Comparison of ENCODE assay signal across 8 cellular contexts in the genomic region with DNA sequence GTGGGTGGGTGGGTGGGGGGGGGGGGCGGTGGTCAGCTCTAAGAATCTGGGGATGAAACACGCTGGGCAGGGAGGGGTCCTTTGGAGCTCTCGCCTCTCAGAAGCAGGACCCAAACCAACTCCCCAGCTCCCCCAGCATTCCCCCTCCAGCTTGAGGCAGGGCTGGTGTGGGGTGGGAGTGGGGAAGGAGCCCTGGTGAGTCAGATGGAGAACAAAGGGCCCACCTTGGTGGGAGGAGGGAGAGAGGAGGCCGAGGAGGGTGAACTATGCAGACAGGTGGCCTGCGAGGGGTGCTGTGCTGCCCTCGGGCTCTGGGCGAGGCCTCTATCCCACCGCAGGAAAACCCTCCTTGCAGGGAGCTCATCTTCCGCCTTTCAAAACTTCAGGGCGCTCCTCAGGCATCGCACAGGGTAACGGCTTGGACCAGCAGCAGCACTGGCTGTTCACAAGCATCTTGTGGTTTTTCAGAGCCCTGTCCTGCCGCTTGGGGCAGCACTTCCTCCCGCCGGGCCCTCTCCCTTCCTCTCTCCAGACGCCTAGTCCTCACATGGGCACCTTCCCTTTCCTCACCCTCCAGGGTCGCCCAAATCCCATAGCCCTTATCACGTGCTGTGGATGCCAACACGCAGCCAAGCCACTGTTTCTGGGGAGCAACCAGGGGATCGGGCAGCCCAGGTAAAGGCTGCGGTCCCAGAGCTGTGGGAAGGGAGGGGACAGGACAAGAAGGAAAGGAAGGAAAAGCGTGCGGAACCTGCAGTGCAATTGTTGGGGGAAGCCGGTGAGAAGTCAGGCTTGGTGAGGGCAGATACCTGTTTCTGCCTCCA. TPM values are rescaled to one million over a fixed set of nuclear protein-coding genes. Genes with fewer than 3 reads are reported as not detected.
A peak's percentile ranks its signal among the peaks of the same experiment; 100 is the strongest.
DNase-seq lines count a peak whose midpoint lies in the region; ATAC-seq and TF ChIP-seq lines count a peak whose summit lies in the region.

No MANE protein-coding gene starts in this region.

- H3K27me3 ChIP-seq in KMS-11 (ENCODE audit: insufficient read depth, low read depth): peaks cover 10% of the 10 kb centered on the region; the same call in 1 of the 2 replicates
- no peaks in the 10 kb centered on the region for H3K27me3 ChIP-seq in trophoblast cell (ENCODE audit: insufficient read depth, low read length)
- no peaks in the 10 kb centered on the region for H3K27me3 ChIP-seq in aorta (ENCODE audit: control insufficient read depth in 1 of 2, insufficient read depth in 2 of 2, low read length in 1 of 2)

- no peak overlapping the region for H3K14ac ChIP-seq in trophoblast cell (ENCODE audit: low read length)

- peaks cover 11% of the 10 kb centered on the region for H3K4me1 Mint-ChIP-seq in activated naive CD8-positive, alpha-beta T cell treated with anti-CD3 and anti-CD28 coated beads for 36 hours

- H3K79me2 ChIP-seq in KMS-11 (ENCODE audit: insufficient read depth, low read depth): no peaks in the 10 kb centered on the region
- H3K79me2 ChIP-seq in trophoblast cell (ENCODE audit: control insufficient read depth, insufficient read depth, low read length, poor library complexity): no peaks in the 10 kb centered on the region

- H3K4me2 ChIP-seq in KMS-11: peak overlapping the region; percentile 67
- no peak overlapping the region for H3K4me2 ChIP-seq in trophoblast cell (ENCODE audit: low read length)

- H3K9ac ChIP-seq in KMS-11 (no peak overlapping the region), trophoblast cell (ENCODE audit: low read length) (no peak overlapping the region)

- no CpG with 5 or more reads among the region's 24 CpGs for WGBS in trophoblast cell (ENCODE audit: extremely low coverage, insufficient coverage, insufficient read length)
- 26 to 30% methylated on average over 21 to 24 of the region's 24 CpGs for WGBS in aorta, 2 donors

- H3K4me3 ChIP-seq in KMS-11 (IDR thresholded peaks at IDR 0.05; ENCODE audit: insufficient read depth, low read depth, low read length) (no peak overlapping the region), trophoblast cell (ENCODE audit: low read depth, low read length) (no peak overlapping the region), aorta (ENCODE audit: low read length in 2 of 2) (peak overlapping the region in 1 of 2 donors; percentile 20)

- no peaks in the 10 kb centered on the region for H3K79me1 ChIP-seq in trophoblast cell (ENCODE audit: low read length)

- intact Hi-C loops in Right ventricle myocardium superior (cut with DNase I) (no loop called here), aorta (cut with DNase I) (no loop called here)

- no peak overlapping the region for H3K27ac Mint-ChIP-seq in activated naive CD8-positive, alpha-beta T cell treated with anti-CD3 and anti-CD28 coated beads for 36 hours

- H3K4ac ChIP-seq in trophoblast cell (ENCODE audit: low read depth, low read length): no peak overlapping the region

- no peaks in the 10 kb centered on the region for H3K36me3 Mint-ChIP-seq in activated naive CD8-positive, alpha-beta T cell treated with anti-CD3 and anti-CD28 coated beads for 36 hours

- no peak overlapping the region for H4K12ac ChIP-seq in trophoblast cell (ENCODE audit: low read depth, low read length)

- ATAC-seq in GM21619 (IDR thresholded peaks at IDR 0.05; ENCODE audit: unreplicated experiment): peak; percentile 84
- ATAC-seq in Right ventricle myocardium superior (ENCODE audit: poor library complexity): peak; percentile 78
- ATAC-seq in aorta (ENCODE audit: low FRiP score): peak; percentile 74

- H3K23ac ChIP-seq in trophoblast cell (ENCODE audit: low read length): no peak overlapping the region

- no peak overlapping the region for H3K18ac ChIP-seq in trophoblast cell (ENCODE audit: low read length)

- H3K36me3 ChIP-seq in KMS-11 (ENCODE audit: insufficient read depth): no peaks in the 10 kb centered on the region
- no peaks in the 10 kb centered on the region for H3K36me3 ChIP-seq in trophoblast cell (ENCODE audit: control insufficient read depth in 1 of 2, insufficient read depth in 2 of 2, low read length in 2 of 2)
- H3K36me3 ChIP-seq in aorta (ENCODE audit: control insufficient read depth in 1 of 2, insufficient read depth in 2 of 2, low read length in 1 of 2): no peaks in the 10 kb centered on the region

- H2AFZ ChIP-seq in KMS-11 (ENCODE audit: low read depth): peak overlapping the region; percentile 83; the same call in 1 of the 2 replicates
- no peak overlapping the region for H2AFZ ChIP-seq in trophoblast cell (ENCODE audit: insufficient read depth, low read length, poor library complexity)

- H2BK120ac ChIP-seq in trophoblast cell (ENCODE audit: insufficient read depth, low read length, poor library complexity): no peak overlapping the region

- H2AK5ac ChIP-seq in trophoblast cell (ENCODE audit: low read length): no peak overlapping the region

- peaks cover 1% of the 10 kb centered on the region for H3K9me3 ChIP-seq in trophoblast cell (ENCODE audit: insufficient read depth, low read depth, low read length)
- no peaks in the 10 kb centered on the region for H3K9me3 ChIP-seq in aorta (ENCODE audit: control insufficient read depth, low read length)

- H2BK12ac ChIP-seq in trophoblast cell (ENCODE audit: low read length): no peak overlapping the region

- peak; percentile 52 for TF ChIP-seq CTCF in KMS-11 (conservative IDR thresholded peaks at IDR 0.05; ENCODE audit: low read depth, low read length)

- no peak overlapping the region for H4K91ac ChIP-seq in trophoblast cell (ENCODE audit: low read depth, low read length)

- H3K9me3 Mint-ChIP-seq in activated naive CD8-positive, alpha-beta T cell treated with anti-CD3 and anti-CD28 coated beads for 36 hours: no peaks in the 10 kb centered on the region

- no peaks in the 10 kb centered on the region for H4K20me1 ChIP-seq in KMS-11 (ENCODE audit: insufficient read depth)

- H3K27me3 Mint-ChIP-seq in activated naive CD8-positive, alpha-beta T cell treated with anti-CD3 and anti-CD28 coated beads for 36 hours: no peaks in the 10 kb centered on the region

- DNase-seq in DMS153 treated with DMSO at 0.1 percent for 48 hours (lab: John Stamatoyannopoulos, UW; ENCODE audit: unreplicated experiment) (peak; percentile 4), SIG-M5 treated with dmso at 0.1 percent for 504 hours (lab: John Stamatoyannopoulos, UW; ENCODE audit: unreplicated experiment) (peak; percentile 86), Right ventricle myocardium superior (peak; percentile 81), trophoblast cell (peak; percentile 18 to 46), aorta (peak; percentile 85 to 88)
- DNase-seq in activated naive CD8-positive, alpha-beta T cell treated with anti-CD3 and anti-CD28 coated beads for 36 hours: peak; percentile 65

- H2BK5ac ChIP-seq in trophoblast cell (ENCODE audit: low read depth, low read length, poor library complexity): no peak overlapping the region

- H3K27ac ChIP-seq in KMS-11 (no peak overlapping the region), trophoblast cell (ENCODE audit: low read depth, low read length) (no peak overlapping the region), aorta (ENCODE audit: low read depth in 1 of 2, low read length in 2 of 2) (no peak overlapping the region)

- H3K4me1 ChIP-seq in KMS-11 (ENCODE audit: low read depth, poor library complexity, severe bottlenecking): no peaks in the 10 kb centered on the region
- H3K4me1 ChIP-seq in trophoblast cell (ENCODE audit: control insufficient read depth in 1 of 2, insufficient read depth in 2 of 2, low read length in 2 of 2): peaks cover 3 to 9% of the 10 kb centered on the region in 2 experiments
- H3K4me1 ChIP-seq in aorta (ENCODE audit: control insufficient read depth in 1 of 2, insufficient read depth in 2 of 2, low read length in 2 of 2): no peaks in the 10 kb centered on the region

- H3K4me3 Mint-ChIP-seq in activated naive CD8-positive, alpha-beta T cell treated with anti-CD3 and anti-CD28 coated beads for 36 hours: peak overlapping the region; percentile 93

- H4K8ac ChIP-seq in trophoblast cell (ENCODE audit: low read depth, low read length): no peak overlapping the region

RNA-seq across cellular contexts. Expression of gene GRPEL1, which starts 34.0 kb away (rescaled TPM):
- total RNA-seq in activated naive CD8-positive, alpha-beta T cell treated with anti-CD3 and anti-CD28 coated beads for 36 hours: 100 to 1,000 TPM in 1 of 2 experiments, 10 to 100 TPM in 1; 96.6 to 109 TPM
- total RNA-seq in Right ventricle myocardium superior (60.2 TPM), aorta (10 to 100 TPM; 16.1 to 22.0 TPM)
- polyA plus RNA-seq in trophoblast cell (2013): 21.7 and 22.8 TPM in 2 replicates
- polyA plus RNA-seq in aorta: 10 to 100 TPM; 11.1 to 21.2 TPM

RNA-seq across cellular contexts. Expression of gene TADA2B, which starts 58.7 kb away (rescaled TPM):
- total RNA-seq in activated naive CD8-positive, alpha-beta T cell treated with anti-CD3 and anti-CD28 coated beads for 36 hours: 10 to 100 TPM; 10.3 to 11.2 TPM
- 35.5 TPM for total RNA-seq in Right ventricle myocardium superior
- polyA plus RNA-seq in trophoblast cell (2013): 10.9 and 11.0 TPM in 2 replicates
- total RNA-seq in aorta: 10 to 100 TPM; 18.1 to 19.2 TPM
- polyA plus RNA-seq in aorta: 1 to 10 TPM; 6.5 to 8.4 TPM

Comparison
In these comparisons a context has a peak if more than half of its experiments do, and no peak if none do; other contexts are left out.
1. DNase-seq: peak in every context shown above with its lines; median percentile 86 in aorta; 86 in SIG-M5 treated with dmso at 0.1 percent for 504 hours; 81 in Right ventricle myocardium superior; 65 in activated naive CD8-positive, alpha-beta T cell treated with anti-CD3 and anti-CD28 coated beads for 36 hours; 32 in trophoblast cell; 4 in DMS153 treated with DMSO at 0.1 percent for 48 hours.